Comparison of ENCODE assay signal across 14 cellular contexts in the genomic region with DNA sequence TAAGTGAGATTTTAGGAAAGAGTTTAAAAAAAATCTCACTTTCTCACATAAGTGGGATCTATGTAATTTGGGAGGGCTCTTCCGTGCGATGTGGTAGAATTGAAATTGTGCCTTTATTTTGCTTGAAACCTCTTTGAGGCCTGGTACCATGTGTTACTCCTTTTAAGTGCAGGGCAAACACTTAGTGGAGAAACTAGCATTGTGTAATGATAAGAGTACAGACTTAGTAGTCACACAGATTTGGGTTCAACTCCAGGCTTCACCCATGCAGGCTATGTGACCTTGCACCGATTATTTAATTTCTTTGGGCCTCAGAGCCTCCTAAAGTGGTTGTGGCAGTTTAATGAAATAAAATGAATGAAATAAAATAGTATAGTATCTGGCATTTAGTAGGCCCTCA. TPM values are rescaled to one million over a fixed set of nuclear protein-coding genes. Genes with fewer than 3 reads are reported as not detected.
DNase-seq lines count a peak whose midpoint lies in the region; ATAC-seq and TF ChIP-seq lines count a peak whose summit lies in the region.
"Had no signal": no experiment of that assay in that cellular context is flagged by ENCODE, and none has a peak within 500 bp of the region (broad histone marks: within the 10 kb centered on the region; RNA-seq: fewer than 3 reads in every experiment).

No MANE protein-coding gene starts in this region.

- peaks cover 31% of the 10 kb centered on the region for H3K79me2 ChIP-seq in PC-9 (ENCODE audit: low read depth)

- POLR2A ChIA-PET in PC-9 (lab: Charles Lee; ENCODE audit: unreplicated experiment): interaction anchor here (0.7 kb wide), 1 partner anchor 92 kb away, joined by 5 read pairs; no protein-coding TSS in a partner anchor

- peaks cover 3% of the 10 kb centered on the region; the same call in 1 of the 2 replicates for H3F3A ChIP-seq in PC-9 (ENCODE audit: insufficient read depth, low read depth)

- H3K4me2 ChIP-seq in PC-9 (peak overlapping the region; percentile 95), skeletal muscle satellite cell (ENCODE audit: low read length) (peak overlapping the region; percentile 92)

- no peaks in the 10 kb centered on the region for H3K9me3 Mint-ChIP-seq in activated T-cell treated with anti-CD3 and anti-CD28 coated beads, Interleukin-2, amount 50 U/mL, for 4 hours
- H3K9me3 Mint-ChIP-seq in central memory CD8-positive, alpha-beta T cell: no peaks in the 10 kb centered on the region

- no peaks in the 10 kb centered on the region for H3K27me3 Mint-ChIP-seq in activated T-cell treated with anti-CD3 and anti-CD28 coated beads, Interleukin-2, amount 50 U/mL, for 4 hours (ENCODE audit: low read depth)
- H3K27me3 Mint-ChIP-seq in central memory CD8-positive, alpha-beta T cell: no peaks in the 10 kb centered on the region

- CTCF ChIA-PET in PC-9 (lab: Charles Lee): no interaction called here

- no peak for ATAC-seq in activated T-cell treated with anti-CD3 and anti-CD28 coated beads, Interleukin-2, amount 50 U/mL, for 4 hours
- ATAC-seq in central memory CD8-positive, alpha-beta T cell (replicated peaks; ENCODE audit: extremely low read depth, poor library complexity, severe bottlenecking): no peak
- ATAC-seq in HG03097 (IDR thresholded peaks at IDR 0.05; ENCODE audit: low FRiP score, unreplicated experiment) (no peak), HG02840 (IDR thresholded peaks at IDR 0.05; ENCODE audit: low FRiP score, unreplicated experiment) (no peak)
- ATAC-seq: gastroesophageal sphincter, psoas muscle had no signal

- H3K4me1 ChIP-seq in PC-9 (replicated peaks; ENCODE audit: insufficient read depth) (peaks cover 15% of the 10 kb centered on the region), skeletal muscle satellite cell (ENCODE audit: control insufficient read depth, insufficient read depth, low read length) (peaks cover 14% of the 10 kb centered on the region)

- H3K4me3 Mint-ChIP-seq in activated T-cell treated with anti-CD3 and anti-CD28 coated beads, Interleukin-2, amount 50 U/mL, for 4 hours: peak overlapping the region; percentile 99
- H3K4me3 Mint-ChIP-seq in central memory CD8-positive, alpha-beta T cell: peak overlapping the region; percentile 82

- H3K4me3 ChIP-seq in PC-9 (no peak overlapping the region), skeletal muscle satellite cell (ENCODE audit: low read length) (no peak overlapping the region)

- no peak overlapping the region for H2AFZ ChIP-seq in PC-9

- H3K9me2 ChIP-seq in PC-9 (ENCODE audit: insufficient read depth): no peaks in the 10 kb centered on the region

- DNase-seq in activated T-cell treated with anti-CD3 and anti-CD28 coated beads, Interleukin-2, amount 50 U/mL, for 4 hours: no peak
- DNase-seq in activated T-cell treated with anti-CD3 and anti-CD28 coated beads, Interleukin-2, amount 50 U/mL, for 48 hours: no peak
- DNase-seq in PC-9 (no peak), NCI-H82 treated with DMSO at 0.1 percent for 48 hours (lab: John Stamatoyannopoulos, UW; ENCODE audit: unreplicated experiment) (no peak)
- no peak for DNase-seq in central memory CD8-positive, alpha-beta T cell (ENCODE audit: low spot score in 2 of 2)
- DNase-seq: activated CD4-positive, CD25-positive, alpha-beta regulatory T cell; activated effector memory CD4-positive, alpha-beta T cell treated with Interleukin-2 at 50 U/mL for 16 hours; DMS153; psoas muscle had no signal

- no peaks in the 10 kb centered on the region; the same call in 1 of the 2 replicates for H4K20me1 ChIP-seq in PC-9 (ENCODE audit: insufficient read depth)

- H3K27ac Mint-ChIP-seq in central memory CD8-positive, alpha-beta T cell (ENCODE audit: low read depth): peak overlapping the region; percentile 98

- H3K9ac ChIP-seq in skeletal muscle satellite cell (ENCODE audit: low read depth, low read length): no peak overlapping the region

- H3K9me3 ChIP-seq in PC-9 (ENCODE audit: insufficient read depth, low read depth) (no peaks in the 10 kb centered on the region), skeletal muscle satellite cell (replicated peaks; ENCODE audit: low read length) (no peaks in the 10 kb centered on the region)
- H3K9me3 ChIP-seq: gastroesophageal sphincter, HAP-1, psoas muscle had no signal

- intact Hi-C loops in PC-9 (cut with micrococcal nuclease; ENCODE audit: unreplicated experiment): no loop called here

- no TSS peak for BruUV-seq in PC-9 (replicated peaks; lab: Mats Ljungman, UMichigan)

- peaks cover 31% of the 10 kb centered on the region for H3K36me3 ChIP-seq in PC-9 (ENCODE audit: low read depth)
- H3K36me3 ChIP-seq in skeletal muscle satellite cell (ENCODE audit: insufficient read depth, low read length): peaks cover 53% of the 10 kb centered on the region

- H3K4me1 Mint-ChIP-seq in activated T-cell treated with anti-CD3 and anti-CD28 coated beads, Interleukin-2, amount 50 U/mL, for 4 hours (ENCODE audit: low read depth): peaks cover 24% of the 10 kb centered on the region
- peaks cover 25% of the 10 kb centered on the region for H3K4me1 Mint-ChIP-seq in central memory CD8-positive, alpha-beta T cell

- peaks cover 21% of the 10 kb centered on the region for H3K36me3 Mint-ChIP-seq in activated T-cell treated with anti-CD3 and anti-CD28 coated beads, Interleukin-2, amount 50 U/mL, for 4 hours (ENCODE audit: insufficient read depth)
- H3K36me3 Mint-ChIP-seq in central memory CD8-positive, alpha-beta T cell (ENCODE audit: insufficient read depth): peaks cover 67% of the 10 kb centered on the region

- no peak overlapping the region for H3K27ac ChIP-seq in PC-9
- H3K27ac ChIP-seq: gastroesophageal sphincter, psoas muscle had no signal

- TF ChIP-seq CTCF in PC-9 (conservative IDR thresholded peaks at IDR 0.05): no peak

- H3K27me3 ChIP-seq in PC-9 (ENCODE audit: insufficient read depth, low read depth) (no peaks in the 10 kb centered on the region), skeletal muscle satellite cell (ENCODE audit: control insufficient read depth, insufficient read depth, low read length) (no peaks in the 10 kb centered on the region)
- H3K27me3 ChIP-seq: gastroesophageal sphincter had no signal

RNA-seq across cellular contexts. Expression of gene PSMA4, which starts 2.4 kb away (rescaled TPM):
- total RNA-seq in activated T-cell treated with anti-CD3 and anti-CD28 coated beads, Interleukin-2, amount 50 U/mL, for 4 hours: 100 to 1,000 TPM; 284 to 302 (median 293) TPM
- 142 and 230 TPM in 2 replicates for total RNA-seq in PC-9 (2021)
- 322 and 348 TPM in 2 replicates for total RNA-seq in skeletal muscle satellite cell (2012; rRNA removed)

RNA-seq across cellular contexts. Expression of gene CHRNA5, which starts 22.7 kb away (rescaled TPM):
- 1 to 10 TPM; 5.2 to 5.6 (median 5.5) TPM for total RNA-seq in activated T-cell treated with anti-CD3 and anti-CD28 coated beads, Interleukin-2, amount 50 U/mL, for 4 hours
- 9.5 and 10.7 TPM in 2 replicates for total RNA-seq in PC-9 (2021)
- total RNA-seq in skeletal muscle satellite cell (2012; rRNA removed): 2.4 and 5.8 TPM in 2 replicates

RNA-seq across cellular contexts. Expression of gene HYKK, which starts 35.3 kb away (rescaled TPM):
- total RNA-seq in activated T-cell treated with anti-CD3 and anti-CD28 coated beads, Interleukin-2, amount 50 U/mL, for 4 hours: 1 to 10 TPM in 1 of 3 donors, under 1 TPM in 2; 0.58 to 1.2 (median 0.76) TPM
- 5.6 and 6.9 TPM in 2 replicates for total RNA-seq in PC-9 (2021)
- 2.3 and 3.5 TPM in 2 replicates for total RNA-seq in skeletal muscle satellite cell (2012; rRNA removed)
